In genomic region chr6:170124836-170125235, GRCh38 we compare ENCODE assay signal across 12 cellular contexts.
DNase-seq lines count a peak whose midpoint lies in the region; ATAC-seq and TF ChIP-seq lines count a peak whose summit lies in the region.
"Had no signal": no experiment of that assay in that cellular context is flagged by ENCODE, and none has a peak within 500 bp of the region (broad histone marks: within the 10 kb centered on the region; RNA-seq: fewer than 3 reads in every experiment).

No MANE protein-coding gene starts in this region.

- H3K9me3 ChIP-seq in right atrium auricular region (peaks cover 0 to 24% of the 10 kb centered on the region in 2 donors), mammary epithelial cell (replicated peaks; ENCODE audit: insufficient read depth, low read length) (peaks cover 6% of the 10 kb centered on the region), vagina (peaks cover 13% of the 10 kb centered on the region), tibial nerve (peaks cover 0 to 25% (median 11%) of the 10 kb centered on the region in 4 donors)

- H3K27me3 Mint-ChIP-seq in T-helper 2 cell treated with Interferon-gamma antibody and Interleukin-4, amounts not matched to agents 5 μg/mL and 100 μg/mL, for 36 hours (ENCODE audit: low read depth): peaks cover 3% of the 10 kb centered on the region

- H3K4me1 ChIP-seq in right atrium auricular region (peaks cover 0 to 13% of the 10 kb centered on the region in 2 donors), mammary epithelial cell (ENCODE audit: insufficient read depth, low read length) (peaks cover 22% of the 10 kb centered on the region), vagina (peaks cover 5% of the 10 kb centered on the region), tibial nerve (peaks cover 0 to 11% (median 0%) of the 10 kb centered on the region in 4 donors)

- TF ChIP-seq POLR2A in vagina (IDR thresholded peaks at IDR 0.05) (no peak), tibial nerve (IDR thresholded peaks at IDR 0.05) (no peak)

- H3K4me3 ChIP-seq in right atrium auricular region: no peak overlapping the region
- no peak overlapping the region for H3K4me3 ChIP-seq in mammary epithelial cell (replicated peaks in 1 of 3; ENCODE audit: insufficient read depth in 1 of 3, low read depth in 2 of 3, low read length in 3 of 3)
- H3K4me3 ChIP-seq in vagina: no peak overlapping the region
- H3K4me3 ChIP-seq in tibial nerve: no peak overlapping the region

- H3K27ac ChIP-seq in right atrium auricular region (no peak overlapping the region), mammary epithelial cell (ENCODE audit: insufficient read depth, low read depth, low read length) (peak overlapping the region; percentile 13), vagina (no peak overlapping the region), tibial nerve (no peak overlapping the region)

- ATAC-seq in Right ventricle myocardium superior (ENCODE audit: poor library complexity) (no peak), HG02610 (IDR thresholded peaks at IDR 0.05; ENCODE audit: unreplicated experiment) (no peak)
- ATAC-seq: activated naive CD4-positive, alpha-beta T cell treated with anti-CD3 and anti-CD28 coated beads, Interleukin-2, amount 50 U/mL, for 72 hours had no signal

- no TSS peak for BruUV-seq in mammary epithelial cell (replicated peaks; lab: Mats Ljungman, UMichigan)

- H3K79me2 ChIP-seq in mammary epithelial cell (ENCODE audit: insufficient read depth, low read length): no peaks in the 10 kb centered on the region

- in situ Hi-C loops in mammary epithelial cell (cut with MboI; ENCODE audit: low sequenced_read_pairs in 2 of 2): no loop called here

- H3K9me3 Mint-ChIP-seq in T-helper 2 cell treated with Interferon-gamma antibody and Interleukin-4, amounts not matched to agents 5 μg/mL and 100 μg/mL, for 36 hours: peaks cover 17% of the 10 kb centered on the region

- no peak overlapping the region for H2AFZ ChIP-seq in mammary epithelial cell (ENCODE audit: low read depth, low read length)

- TF ChIP-seq CTCF in right atrium auricular region (IDR thresholded peaks at IDR 0.05) (no peak), mammary epithelial cell (conservative IDR thresholded peaks at IDR 0.05 in 1 of 2, IDR thresholded peaks at IDR 0.05 in 1 of 2; ENCODE audit: extremely low read depth in 1 of 2, insufficient read depth in 1 of 2, low read depth in 1 of 2, low read length in 2 of 2) (no peak), vagina (IDR thresholded peaks at IDR 0.05) (no peak), tibial nerve (IDR thresholded peaks at IDR 0.05) (no peak)

- DNase-seq in right atrium auricular region (ENCODE audit: low spot score) (peak; percentile 7), Right ventricle myocardium superior (no peak), mammary epithelial cell (peak; percentile 73), mucosa of gallbladder (ENCODE audit: low spot score) (peak; percentile 41), vagina (ENCODE audit: extremely low spot score in 2 of 2) (peak; percentile 67 to 89), tibial nerve (ENCODE audit: low spot score in 2 of 2) (no peak)
- no peak for DNase-seq in T-helper 2 cell treated with Interferon-gamma antibody and Interleukin-4, amounts not matched to agents 5 μg/mL and 100 μg/mL, for 36 hours (ENCODE audit: low spot score)
- DNase-seq: cerebellar nuclear complex, NCI-H1105, NCI-H524 had no signal

- no peak overlapping the region for H3K27ac Mint-ChIP-seq in T-helper 2 cell treated with Interferon-gamma antibody and Interleukin-4, amounts not matched to agents 5 μg/mL and 100 μg/mL, for 36 hours
- H3K27ac Mint-ChIP-seq: activated naive CD4-positive, alpha-beta T cell treated with anti-CD3 and anti-CD28 coated beads, Interleukin-2, amount 50 U/mL, for 72 hours had no signal

- intact Hi-C loops in Right ventricle myocardium superior (cut with DNase I) (no loop called here), mammary epithelial cell (cut with micrococcal nuclease) (loop anchor here (2.0 to 5.0 kb wide), 2 partner anchors 98 to 102 kb away; no protein-coding TSS in a partner anchor), vagina (cut with DNase I) (no loop called here)

- H3K36me3 Mint-ChIP-seq in T-helper 2 cell treated with Interferon-gamma antibody and Interleukin-4, amounts not matched to agents 5 μg/mL and 100 μg/mL, for 36 hours (ENCODE audit: low read depth): peaks cover 3% of the 10 kb centered on the region

- WGBS in mammary epithelial cell (ENCODE audit: low coverage, missing lambda C conversion rate): 2% methylated on average over 5 of the region's 5 CpGs
- 84 to 88% methylated on average over 5 of the region's 5 CpGs for WGBS in tibial nerve, 2 donors

- no peak for TF ChIP-seq EP300 in tibial nerve (IDR thresholded peaks at IDR 0.05)

- peak overlapping the region; percentile 52 for H3K4me2 ChIP-seq in mammary epithelial cell (ENCODE audit: insufficient read depth, low read depth, low read length)

- no peaks in the 10 kb centered on the region for H3K4me1 Mint-ChIP-seq in T-helper 2 cell treated with Interferon-gamma antibody and Interleukin-4, amounts not matched to agents 5 μg/mL and 100 μg/mL, for 36 hours (ENCODE audit: low read depth)

- dilution Hi-C loops in mammary epithelial cell (cut with HindIII; ENCODE audit: low sequenced_read_pairs): loop anchor here (25.0 kb wide), 1 partner anchor 288 kb away; no protein-coding TSS in a partner anchor

- H3K27me3 ChIP-seq in right atrium auricular region: no peaks in the 10 kb centered on the region
- H3K27me3 ChIP-seq in mammary epithelial cell (ENCODE audit: insufficient read depth, low read length): no peaks in the 10 kb centered on the region
- H3K27me3 ChIP-seq in vagina: no peaks in the 10 kb centered on the region
- no peaks in the 10 kb centered on the region for H3K27me3 ChIP-seq in tibial nerve

- no peaks in the 10 kb centered on the region for H3K36me3 ChIP-seq in right atrium auricular region
- H3K36me3 ChIP-seq in mammary epithelial cell (ENCODE audit: insufficient read depth, low read length): no peaks in the 10 kb centered on the region
- H3K36me3 ChIP-seq in vagina: no peaks in the 10 kb centered on the region
- H3K36me3 ChIP-seq in tibial nerve: no peaks in the 10 kb centered on the region

- no peak overlapping the region for H3K4me3 Mint-ChIP-seq in T-helper 2 cell treated with Interferon-gamma antibody and Interleukin-4, amounts not matched to agents 5 μg/mL and 100 μg/mL, for 36 hours

- no peak overlapping the region for H3K9ac ChIP-seq in mammary epithelial cell (ENCODE audit: insufficient read depth, low read length)

- CTCF ChIA-PET in mammary epithelial cell (lab: Charles Lee; ENCODE audit: low non-redundant PET): interaction anchor here (0.7 kb wide), 1 partner anchor 152 kb away, joined by 5 read pairs; no protein-coding TSS in a partner anchor

- H4K20me1 ChIP-seq in mammary epithelial cell (ENCODE audit: insufficient read depth, low read length): no peaks in the 10 kb centered on the region

Comparison
In these comparisons a context has a peak if more than half of its experiments do, and no peak if none do; other contexts are left out.
1. DNase-seq: peak in right atrium auricular region (single experiment), mammary epithelial cell (single experiment), mucosa of gallbladder (single experiment) and vagina (2 of 2); none in Right ventricle myocardium superior (single experiment), tibial nerve (0 of 2) and T-helper 2 cell treated with Interferon-gamma antibody and Interleukin-4, amounts not matched to agents 5 μg/mL and 100 μg/mL, for 36 hours (single experiment).